In the genomic region with DNA sequence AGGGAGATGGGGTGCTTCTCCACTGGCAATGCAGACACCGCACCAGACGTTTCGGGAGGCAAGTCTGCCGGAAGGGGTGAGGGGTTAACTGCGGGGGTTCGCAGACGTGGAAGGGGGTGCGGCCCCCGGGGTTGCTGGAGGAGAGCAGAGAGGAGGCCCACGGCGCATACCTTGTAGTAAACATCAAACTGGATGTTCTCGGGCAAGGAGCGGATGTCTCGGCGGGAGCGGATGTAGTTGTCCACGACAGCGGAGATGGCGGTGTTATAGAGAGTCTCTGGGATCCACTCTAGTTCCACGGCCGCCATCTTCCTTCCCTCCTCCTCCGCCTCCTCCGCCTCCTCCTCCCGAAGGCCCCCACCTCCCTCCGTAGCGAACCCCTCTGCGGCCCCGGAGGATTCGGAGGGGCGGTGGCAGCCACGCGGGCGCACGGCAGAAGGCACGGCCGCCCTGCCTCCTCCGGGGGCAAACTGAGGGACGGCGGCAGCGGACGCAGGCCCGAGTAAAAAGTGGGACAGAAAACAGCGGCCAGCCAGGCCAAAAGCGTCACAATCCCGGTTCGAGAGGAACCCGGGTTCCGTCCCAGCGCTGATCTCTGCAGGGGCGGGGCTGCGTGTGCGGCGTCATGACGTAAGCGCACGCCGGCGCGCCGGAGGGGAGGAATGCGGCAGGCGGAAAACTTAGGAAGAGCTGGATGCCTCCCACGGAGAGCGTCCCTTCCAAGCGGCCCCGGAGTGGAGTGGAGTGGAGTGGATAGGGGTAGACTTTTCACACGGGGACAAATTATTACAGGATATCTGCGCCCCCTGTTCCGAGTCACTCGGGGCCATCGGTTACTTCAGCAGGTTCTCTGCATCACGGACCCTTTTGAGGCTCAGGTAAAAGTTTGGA, we compare ENCODE assay signal across 8 cellular contexts. TPM values are rescaled to one million over a fixed set of nuclear protein-coding genes. Genes with fewer than 3 reads are reported as not detected.
DNase-seq lines count a peak whose midpoint lies in the region; ATAC-seq, FAIRE-seq and TF ChIP-seq lines count a peak whose summit lies in the region.

A gene with protein sequence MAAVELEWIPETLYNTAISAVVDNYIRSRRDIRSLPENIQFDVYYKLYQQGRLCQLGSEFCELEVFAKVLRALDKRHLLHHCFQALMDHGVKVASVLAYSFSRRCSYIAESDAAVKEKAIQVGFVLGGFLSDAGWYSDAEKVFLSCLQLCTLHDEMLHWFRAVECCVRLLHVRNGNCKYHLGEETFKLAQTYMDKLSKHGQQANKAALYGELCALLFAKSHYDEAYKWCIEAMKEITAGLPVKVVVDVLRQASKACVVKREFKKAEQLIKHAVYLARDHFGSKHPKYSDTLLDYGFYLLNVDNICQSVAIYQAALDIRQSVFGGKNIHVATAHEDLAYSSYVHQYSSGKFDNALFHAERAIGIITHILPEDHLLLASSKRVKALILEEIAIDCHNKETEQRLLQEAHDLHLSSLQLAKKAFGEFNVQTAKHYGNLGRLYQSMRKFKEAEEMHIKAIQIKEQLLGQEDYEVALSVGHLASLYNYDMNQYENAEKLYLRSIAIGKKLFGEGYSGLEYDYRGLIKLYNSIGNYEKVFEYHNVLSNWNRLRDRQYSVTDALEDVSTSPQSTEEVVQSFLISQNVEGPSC (minus strand): TSS at position 619 of the 891 bp plus-strand sequence. CDS start 311 bp downstream, at position 308.

- H4K20me1 ChIP-seq in PC-3 (ENCODE audit: low read length) = peaks cover 32% of the 10 kb centered on the region

- TF ChIP-seq CTCF in D721Med (IDR thresholded peaks at IDR 0.05; ENCODE audit: insufficient read depth, missing control alignments) = no peak
- TF ChIP-seq CTCF in PC-3 (conservative IDR thresholded peaks at IDR 0.05; ENCODE audit: low read depth, low read length) = no peak

- intact Hi-C loops in PC-3 (cut with micrococcal nuclease) = loop anchor here (2.0 kb wide), 2 partner anchors 43 to 113 kb away; no protein-coding TSS in a partner anchor

- TF ChIP-seq POLR2A in erythroblast (IDR thresholded peaks at IDR 0.05; ENCODE audit: low read length) = peak; percentile 77

- peak within 1 kb of the TSS; percentile 99 for H3K4me3 Mint-ChIP-seq in activated T-cell treated with anti-CD3 and anti-CD28 coated beads, Interleukin-2, amount 50 U/mL, for 24 hours

- no peaks in the 10 kb centered on the region for H3K9me3 Mint-ChIP-seq in activated T-cell treated with anti-CD3 and anti-CD28 coated beads, Interleukin-2, amount 50 U/mL, for 24 hours

- peak within 1 kb of the TSS; percentile 99 for H3K27ac Mint-ChIP-seq in activated T-cell treated with anti-CD3 and anti-CD28 coated beads, Interleukin-2, amount 50 U/mL, for 24 hours

- H3K4me1 ChIP-seq in PC-3 (ENCODE audit: insufficient read depth, low read length) (peaks cover 10% of the 10 kb centered on the region), mucosa of stomach (ENCODE audit: control insufficient read depth, insufficient read depth, low read length) (peaks cover 13% of the 10 kb centered on the region)

- H3K36me3 ChIP-seq in PC-3 (ENCODE audit: low read depth, low read length) (no peaks in the 10 kb centered on the region), mucosa of stomach (ENCODE audit: control insufficient read depth, insufficient read depth, low read length) (no peaks in the 10 kb centered on the region)

- no peaks in the 10 kb centered on the region for H3K9me2 ChIP-seq in PC-3 (replicated peaks; ENCODE audit: low read length)

- H3K4me2 ChIP-seq in PC-3 (ENCODE audit: low read length) = peak within 1 kb of the TSS; percentile 91

- peaks cover 28% of the 10 kb centered on the region for H3K36me3 Mint-ChIP-seq in activated T-cell treated with anti-CD3 and anti-CD28 coated beads, Interleukin-2, amount 50 U/mL, for 24 hours (ENCODE audit: low read depth)

- H3K27me3 Mint-ChIP-seq in activated T-cell treated with anti-CD3 and anti-CD28 coated beads, Interleukin-2, amount 50 U/mL, for 24 hours = no peaks in the 10 kb centered on the region

- peak within 1 kb of the TSS; percentile 94 for H3K4me3 ChIP-seq in PC-3 (ENCODE audit: low read length)
- peak within 1 kb of the TSS; percentile 78 for H3K4me3 ChIP-seq in mucosa of stomach (ENCODE audit: low read length)

- H3K9ac ChIP-seq in PC-3 (ENCODE audit: low read length) (peak within 1 kb of the TSS; percentile 90), mucosa of stomach (ENCODE audit: low read length) (peak within 1 kb of the TSS; percentile 81)

- POLR2A ChIA-PET in PC-3 (lab: Charles Lee; ENCODE audit: unreplicated experiment) = interaction anchor here (0.6 to 0.7 kb wide), 3 partner anchors 56 to 1147 kb away, joined by 3 to 6 read pairs (median 4); no protein-coding TSS in a partner anchor

- H3K27ac ChIP-seq in PC-3 (ENCODE audit: low read length) = peak within 1 kb of the TSS; percentile 78

- no peaks in the 10 kb centered on the region for H3F3A ChIP-seq in PC-3 (ENCODE audit: low read length, unreplicated experiment)

- H3K27me3 ChIP-seq in PC-3 (ENCODE audit: low read length) (no peaks in the 10 kb centered on the region), mucosa of stomach (ENCODE audit: control insufficient read depth, insufficient read depth, low read length) (no peaks in the 10 kb centered on the region)

- ATAC-seq in GM21526 (IDR thresholded peaks at IDR 0.05; ENCODE audit: low FRiP score, unreplicated experiment) = peak; percentile 82
- ATAC-seq in PC-3 = peak; percentile 96

- DNase-seq in D721Med (ENCODE audit: insufficient read length, low spot score) = peak; percentile 36
- peak; percentile 99 for DNase-seq in HuH-7.5 (ENCODE audit: low spot score)
- DNase-seq in PC-3 = peak; percentile 94
- DNase-seq in activated T-cell treated with anti-CD3 and anti-CD28 coated beads, Interleukin-2, amount 50 U/mL, for 24 hours = peak; percentile 85
- peak; percentile 82 to 89 for DNase-seq in erythroblast (lab: John Stamatoyannopoulos, UW)
- DNase-seq in stimulated activated CD8-positive, alpha-beta memory T cell treated with anti-CD3 and anti-CD28 coated beads, Interleukin-7, amount 100 ng/mL, for 1 hour (ENCODE audit: low read depth in 2 of 2) = peak; percentile 42 to 50

- peaks cover 62% of the 10 kb centered on the region for H3K79me2 ChIP-seq in PC-3 (ENCODE audit: low read length)

- H3K4me1 Mint-ChIP-seq in activated T-cell treated with anti-CD3 and anti-CD28 coated beads, Interleukin-2, amount 50 U/mL, for 24 hours (ENCODE audit: low read depth) = peaks cover 44% of the 10 kb centered on the region

- BruUV-seq in PC-3 (replicated peaks; lab: Mats Ljungman, UMichigan) = no TSS peak

- CTCF ChIA-PET in PC-3 (lab: Charles Lee) = interaction anchor here (0.6 kb wide), 2 partner anchors 115 to 147 kb away, joined by 3 to 6 read pairs; no protein-coding TSS in a partner anchor

- H3K9me3 ChIP-seq in PC-3 (ENCODE audit: low read length) (no peaks in the 10 kb centered on the region), mucosa of stomach (ENCODE audit: control insufficient read depth, low read length) (no peaks in the 10 kb centered on the region)

- H2AFZ ChIP-seq in PC-3 (ENCODE audit: low read length) = peak within 1 kb of the TSS; percentile 92

- FAIRE-seq in D721Med (lab: Jason Lieb, UNC) = no peak

RNA-seq across cellular contexts. Expression of the gene that starts here (rescaled TPM):
- 17.1 and 21.4 TPM in 2 replicates for total RNA-seq in PC-3 (2014; rRNA removed)

Comparison
In these comparisons a context has a peak if more than half of its experiments do, and no peak if none do; other contexts are left out.
1. Peak in every context shown above with its lines: DNase-seq, ATAC-seq, H3K4me3 ChIP-seq and H3K27ac ChIP-seq.
2. DNase-seq: peak in every context shown above with its lines; median percentile 99 in HuH-7.5; 94 in PC-3; 86 in erythroblast; 85 in activated T-cell treated with anti-CD3 and anti-CD28 coated beads, Interleukin-2, amount 50 U/mL, for 24 hours; 46 in stimulated activated CD8-positive, alpha-beta memory T cell treated with anti-CD3 and anti-CD28 coated beads, Interleukin-7, amount 100 ng/mL, for 1 hour; 36 in D721Med.